8 cellular contexts compared by ENCODE assay signal in genomic region chr1:27633640-27634165, GRCh38. TPM values are rescaled to one million over a fixed set of nuclear protein-coding genes. Genes with fewer than 3 reads are reported as not detected.
DNase-seq lines count a peak whose midpoint lies in the region; ATAC-seq and TF ChIP-seq lines count a peak whose summit lies in the region.

No MANE protein-coding gene starts in this region.

- H3K36me3 Mint-ChIP-seq in glutamatergic neuron (ENCODE audit: unreplicated experiment), result no peaks in the 10 kb centered on the region

- TF ChIP-seq CTCF in GM12864 (IDR thresholded peaks at IDR 0.05; ENCODE audit: low read depth, low read length, missing control alignments) (no peak), WI38 (IDR thresholded peaks at IDR 0.05; ENCODE audit: low read depth, low read length) (no peak), glutamatergic neuron (IDR thresholded peaks at IDR 0.05; ENCODE audit: partially characterized antibody, unreplicated experiment) (no peak)

- no peak for DNase-seq in GM12864 (ENCODE audit: low read depth)
- no peak for DNase-seq in glutamatergic neuron
- no peak for DNase-seq in skeletal muscle cell (ENCODE audit: low read depth)
- DNase-seq in Ammon's horn (ENCODE audit: low spot score), result no peak
- DNase-seq in head of caudate nucleus, result no peak
- DNase-seq in DMS 273 treated with DMSO at 0.1 percent for 48 hours (lab: John Stamatoyannopoulos, UW), result no peak

- no peak overlapping the region for H3K27ac Mint-ChIP-seq in glutamatergic neuron (ENCODE audit: unreplicated experiment)

- H3K27me3 Mint-ChIP-seq in glutamatergic neuron (ENCODE audit: unreplicated experiment), result peaks cover 15% of the 10 kb centered on the region

- H3K4me3 ChIP-seq in GM12864 (ENCODE audit: low read depth, low read length), result peak overlapping the region; percentile 37
- H3K4me3 ChIP-seq in WI38 (ENCODE audit: low read depth, low read length), result peak overlapping the region; percentile 22
- H3K4me3 ChIP-seq in skeletal muscle cell (ENCODE audit: low read depth, low read length), result peak overlapping the region; percentile 35

- intact Hi-C loops in head of caudate nucleus (cut with DNase I), result no loop called here

- peaks cover 22% of the 10 kb centered on the region for H3K4me1 Mint-ChIP-seq in glutamatergic neuron (ENCODE audit: low read depth, unreplicated experiment)

- H3K4me3 Mint-ChIP-seq in glutamatergic neuron (ENCODE audit: unreplicated experiment), result peak overlapping the region; percentile 46

- ATAC-seq in HG03520 (IDR thresholded peaks at IDR 0.05; ENCODE audit: unreplicated experiment), result no peak

- peaks cover 1% of the 10 kb centered on the region for H3K9me3 Mint-ChIP-seq in glutamatergic neuron (ENCODE audit: unreplicated experiment)

RNA-seq across cellular contexts. Expression of gene FGR, which starts 1.3 kb away (rescaled TPM):
- not detected for total RNA-seq in glutamatergic neuron (ENCODE audit: unreplicated experiment)

RNA-seq across cellular contexts. Expression of gene AHDC1, which starts 29.8 kb away (rescaled TPM):
- 131 TPM for total RNA-seq in glutamatergic neuron (ENCODE audit: unreplicated experiment)

RNA-seq across cellular contexts. Expression of gene IFI6, which starts 38.3 kb away (rescaled TPM):
- 1.4 TPM for total RNA-seq in glutamatergic neuron (ENCODE audit: unreplicated experiment)
